33 cellular contexts compared by ENCODE assay signal in the genomic region with DNA sequence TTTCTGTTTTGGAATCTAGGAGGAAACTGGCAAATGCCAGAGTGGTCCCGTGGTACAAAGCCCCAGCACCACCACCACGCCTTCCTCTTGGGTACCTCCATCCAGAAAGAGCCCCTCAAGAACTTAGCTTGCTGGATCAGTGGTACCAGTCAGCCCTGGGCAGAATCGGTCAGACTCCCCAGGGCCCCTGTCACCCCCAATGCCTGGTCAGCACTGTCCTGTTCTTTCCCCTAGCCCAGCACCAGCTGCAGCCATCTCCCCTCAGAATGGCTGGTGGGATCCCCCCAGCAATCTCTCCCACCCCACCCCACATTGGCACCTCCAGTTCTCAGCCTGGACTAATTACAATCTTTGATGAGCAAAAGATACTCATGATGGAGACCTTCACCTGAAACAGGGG.
"Had no signal": no experiment of that assay in that cellular context is flagged by ENCODE, and none has a peak within 500 bp of the region (broad histone marks: within the 10 kb centered on the region; RNA-seq: fewer than 3 reads in every experiment).

No MANE protein-coding gene starts in this region.

- H3K36me3 ChIP-seq: brain microvascular endothelial cell, esophagus muscularis mucosa, gastrocnemius medialis, WERI-Rb-1 had no signal

- H3K27me3 ChIP-seq: esophagus muscularis mucosa had no signal

- H3K27ac ChIP-seq: brain microvascular endothelial cell, esophagus muscularis mucosa, foreskin keratinocyte, gastrocnemius medialis, WERI-Rb-1 had no signal

- H3K9me3 ChIP-seq: esophagus muscularis mucosa, gastrocnemius medialis had no signal

- DNase-seq: activated B cell treated with CpG ODN at 0.5 μM for 24 hours; activated CD4-positive, alpha-beta T cell treated with anti-CD3 and anti-CD28 coated beads for 48 hours; activated CD4-positive, alpha-beta T cell treated with anti-CD3 and anti-CD28 coated beads, Interleukin-2, amount 50 U/mL, for 1 hour; activated CD4-positive, alpha-beta T cell treated with anti-CD3 and anti-CD28 coated beads, Interleukin-2, amount 50 U/mL, for 48 hours; activated CD8-positive, alpha-beta memory T cell treated with anti-CD3 and anti-CD28 coated beads for 24 hours; activated CD8-positive, alpha-beta T cell treated with anti-CD3 and anti-CD28 coated beads for 36 hours; activated effector memory CD4-positive, alpha-beta T cell treated with Interleukin-2 at 50 U/mL for 16 hours; activated gamma-delta T cell treated with Interleukin-2 at 50 U/mL for 16 hours; activated naive CD4-positive, alpha-beta T cell treated with anti-CD3 and anti-CD28 coated beads, Interleukin-2, amount 50 U/mL, for 16 hours; activated naive CD4-positive, alpha-beta T cell treated with Interleukin-2 at 50 U/mL for 16 hours; activated T-cell treated with anti-CD3 and anti-CD28 coated beads, Interleukin-2, amount 50 U/mL, for 4 hours; amniotic stem cell; brain microvascular endothelial cell; cortex of kidney; dermis blood vessel endothelial cell; effector CD4-positive, alpha-beta T cell; effector memory CD8-positive, alpha-beta T cell; erythroblast; foreskin keratinocyte; gastrocnemius medialis; T-helper 1 cell; T-helper 17 cell; T1000; WERI-Rb-1 had no signal

- H3K9me3 Mint-ChIP-seq: activated B cell treated with CpG ODN at 0.5 μM for 24 hours; activated CD8-positive, alpha-beta T cell treated with anti-CD3 and anti-CD28 coated beads for 36 hours; activated T-cell treated with anti-CD3 and anti-CD28 coated beads, Interleukin-2, amount 50 U/mL, for 4 hours; activated T-helper 17 cell treated with anti-CD3 and anti-CD28 coated beads, Interleukin-2, amount 50 U/mL, for 72 hours; central memory CD8-positive, alpha-beta T cell had no signal

- FAIRE-seq: astrocyte, bronchial epithelial cell, colon had no signal

- H3K4me3 ChIP-seq: esophagus muscularis mucosa, gastrocnemius medialis had no signal

- H3K36me3 Mint-ChIP-seq: activated naive CD8-positive, alpha-beta T cell had no signal

- H3K27me3 Mint-ChIP-seq: activated CD8-positive, alpha-beta T cell treated with anti-CD3 and anti-CD28 coated beads for 36 hours; activated naive CD8-positive, alpha-beta T cell; activated T-helper 17 cell treated with anti-CD3 and anti-CD28 coated beads, Interleukin-2, amount 50 U/mL, for 72 hours; central memory CD8-positive, alpha-beta T cell; T-helper 17 cell had no signal

- H3K4me1 ChIP-seq: foreskin keratinocyte had no signal

- ATAC-seq: activated CD4-positive, CD25-positive, alpha-beta regulatory T cell treated with anti-CD3 and anti-CD28 coated beads, Interleukin-2, amount 50 U/mL, for 24 hours; activated CD8-positive, alpha-beta T cell treated with anti-CD3 and anti-CD28 coated beads for 36 hours; activated T-cell treated with anti-CD3 and anti-CD28 coated beads, Interleukin-2, amount 50 U/mL, for 4 hours; activated T-helper 17 cell treated with anti-CD3 and anti-CD28 coated beads, Interleukin-2, amount 50 U/mL, for 72 hours; effector memory CD8-positive, alpha-beta T cell; foreskin keratinocyte; gastrocnemius medialis; T-helper 17 cell had no signal

- H3K27ac Mint-ChIP-seq: activated B cell treated with CpG ODN at 0.5 μM for 24 hours; activated CD8-positive, alpha-beta T cell treated with anti-CD3 and anti-CD28 coated beads for 36 hours; activated naive CD8-positive, alpha-beta T cell; activated T-helper 17 cell treated with anti-CD3 and anti-CD28 coated beads, Interleukin-2, amount 50 U/mL, for 72 hours; T-helper 17 cell; T-helper 2 cell treated with Interferon-gamma antibody and Interleukin-4, amounts not matched to agents 5 μg/mL and 100 μg/mL, for 36 hours had no signal

- H3K4me3 Mint-ChIP-seq: activated B cell treated with CpG ODN at 0.5 μM for 24 hours; activated CD8-positive, alpha-beta T cell treated with anti-CD3 and anti-CD28 coated beads for 36 hours; activated naive CD8-positive, alpha-beta T cell; activated T-cell treated with anti-CD3 and anti-CD28 coated beads, Interleukin-2, amount 50 U/mL, for 4 hours; activated T-helper 17 cell treated with anti-CD3 and anti-CD28 coated beads, Interleukin-2, amount 50 U/mL, for 72 hours; central memory CD8-positive, alpha-beta T cell; effector memory CD8-positive, alpha-beta T cell; T-helper 17 cell; T-helper 2 cell treated with Interferon-gamma antibody and Interleukin-4, amounts not matched to agents 5 μg/mL and 100 μg/mL, for 36 hours had no signal
